12 cellular contexts compared by ENCODE assay signal in the genomic region with DNA sequence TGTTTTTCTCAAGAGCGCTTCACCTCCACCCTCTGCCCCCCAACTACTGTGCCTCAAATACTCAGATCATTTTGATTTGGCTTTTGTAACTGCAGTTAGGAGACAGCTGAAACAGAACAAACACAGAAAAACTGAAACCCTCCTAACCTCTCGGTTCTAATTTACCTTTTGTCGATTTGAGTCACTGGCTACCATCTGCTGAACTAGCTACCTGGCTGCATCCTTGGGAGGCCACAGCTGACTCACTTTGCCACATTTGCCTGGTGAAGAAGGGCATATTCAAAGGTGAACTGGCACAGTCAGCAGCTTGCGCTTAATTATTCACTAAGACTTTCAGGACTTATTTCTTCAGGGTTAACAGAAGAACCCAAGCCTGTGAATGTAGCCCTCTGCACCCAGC.
DNase-seq lines count a peak whose midpoint lies in the region; ATAC-seq lines count a peak whose summit lies in the region.
"Had no signal": no experiment of that assay in that cellular context is flagged by ENCODE, and none has a peak within 500 bp of the region (broad histone marks: within the 10 kb centered on the region; RNA-seq: fewer than 3 reads in every experiment).

No MANE protein-coding gene starts in this region.

- H3K36me3 Mint-ChIP-seq in activated naive CD4-positive, alpha-beta T cell treated with anti-CD3 and anti-CD28 coated beads, Interleukin-2, amount 50 U/mL, for 72 hours, result no peaks in the 10 kb centered on the region
- no peaks in the 10 kb centered on the region for H3K36me3 Mint-ChIP-seq in T-helper 2 cell treated with Interferon-gamma antibody and Interleukin-4, amounts not matched to agents 5 μg/mL and 100 μg/mL, for 36 hours (ENCODE audit: low read depth)
- no peaks in the 10 kb centered on the region for H3K36me3 Mint-ChIP-seq in stimulated activated memory B cell treated with anti-CD40 and anti-IgM and Interleukin-4, amounts not matched to agents 10 μg/mL and 1 μg/mL and 100 μg/mL, for 72 hours
- no peaks in the 10 kb centered on the region for H3K36me3 Mint-ChIP-seq in naive thymus-derived CD8-positive, alpha-beta T cell

- peaks cover 55% of the 10 kb centered on the region for H3K4me1 Mint-ChIP-seq in T-helper 2 cell treated with Interferon-gamma antibody and Interleukin-4, amounts not matched to agents 5 μg/mL and 100 μg/mL, for 36 hours (ENCODE audit: low read depth)
- peaks cover 16% of the 10 kb centered on the region for H3K4me1 Mint-ChIP-seq in stimulated activated memory B cell treated with anti-CD40 and anti-IgM and Interleukin-4, amounts not matched to agents 10 μg/mL and 1 μg/mL and 100 μg/mL, for 72 hours
- H3K4me1 Mint-ChIP-seq in naive thymus-derived CD8-positive, alpha-beta T cell, result peaks cover 3 to 19% (median 10%) of the 10 kb centered on the region in 4 donors

- ATAC-seq in activated naive CD4-positive, alpha-beta T cell treated with anti-CD3 and anti-CD28 coated beads, Interleukin-2, amount 50 U/mL, for 72 hours, result peak; percentile 75 to 93
- peak; percentile 69 for ATAC-seq in GM21529 (IDR thresholded peaks at IDR 0.05; ENCODE audit: unreplicated experiment)
- peak; percentile 16 for ATAC-seq in stimulated activated memory B cell treated with anti-CD40 and anti-IgM and Interleukin-4, amounts not matched to agents 10 μg/mL and 1 μg/mL and 100 μg/mL, for 72 hours
- ATAC-seq in naive thymus-derived CD8-positive, alpha-beta T cell, result no peak

- no peaks in the 10 kb centered on the region for H3K9me3 Mint-ChIP-seq in activated naive CD4-positive, alpha-beta T cell treated with anti-CD3 and anti-CD28 coated beads, Interleukin-2, amount 50 U/mL, for 72 hours
- H3K9me3 Mint-ChIP-seq in T-helper 2 cell treated with Interferon-gamma antibody and Interleukin-4, amounts not matched to agents 5 μg/mL and 100 μg/mL, for 36 hours, result no peaks in the 10 kb centered on the region
- H3K9me3 Mint-ChIP-seq in stimulated activated memory B cell treated with anti-CD40 and anti-IgM and Interleukin-4, amounts not matched to agents 10 μg/mL and 1 μg/mL and 100 μg/mL, for 72 hours, result no peaks in the 10 kb centered on the region
- H3K9me3 Mint-ChIP-seq in naive thymus-derived CD8-positive, alpha-beta T cell, result no peaks in the 10 kb centered on the region

- H3K27ac Mint-ChIP-seq in activated naive CD4-positive, alpha-beta T cell treated with anti-CD3 and anti-CD28 coated beads, Interleukin-2, amount 50 U/mL, for 72 hours, result peak overlapping the region in 1 of 2 donors; percentile 7
- H3K27ac Mint-ChIP-seq in T-helper 2 cell treated with Interferon-gamma antibody and Interleukin-4, amounts not matched to agents 5 μg/mL and 100 μg/mL, for 36 hours, result no peak overlapping the region
- H3K27ac Mint-ChIP-seq in stimulated activated memory B cell treated with anti-CD40 and anti-IgM and Interleukin-4, amounts not matched to agents 10 μg/mL and 1 μg/mL and 100 μg/mL, for 72 hours, result no peak overlapping the region
- H3K27ac Mint-ChIP-seq in naive thymus-derived CD8-positive, alpha-beta T cell, result no peak overlapping the region

- POLR2A ChIA-PET in naive thymus-derived CD8-positive, alpha-beta T cell (lab: Charles Lee), result no interaction called here

- peak in 1 of 2 donors; percentile 39 for DNase-seq in activated naive CD4-positive, alpha-beta T cell treated with anti-CD3 and anti-CD28 coated beads, Interleukin-2, amount 50 U/mL, for 72 hours (ENCODE audit: low spot score in 2 of 2)
- DNase-seq in activated naive CD4-positive, alpha-beta T cell (lab: John Stamatoyannopoulos, UW), result no peak
- peak; percentile 35 for DNase-seq in T-helper 2 cell treated with Interferon-gamma antibody and Interleukin-4, amounts not matched to agents 5 μg/mL and 100 μg/mL, for 36 hours (ENCODE audit: low spot score)
- DNase-seq in naive thymus-derived CD8-positive, alpha-beta T cell, result no peak
- DNase-seq in SHP77 treated with DMSO at 0.1 percent for 48 hours (lab: John Stamatoyannopoulos, UW) (no peak), superior temporal gyrus (ENCODE audit: extremely low spot score) (no peak)
- DNase-seq: KG1, midbrain, NCI-H1436 treated with DMSO at 0.1 percent for 48 hours, NCI-H524 treated with DMSO at 0.1 percent for 48 hours had no signal

- H3K4me3 Mint-ChIP-seq in T-helper 2 cell treated with Interferon-gamma antibody and Interleukin-4, amounts not matched to agents 5 μg/mL and 100 μg/mL, for 36 hours, result no peak overlapping the region
- H3K4me3 Mint-ChIP-seq in stimulated activated memory B cell treated with anti-CD40 and anti-IgM and Interleukin-4, amounts not matched to agents 10 μg/mL and 1 μg/mL and 100 μg/mL, for 72 hours, result no peak overlapping the region
- no peak overlapping the region for H3K4me3 Mint-ChIP-seq in naive thymus-derived CD8-positive, alpha-beta T cell

- H3K27me3 Mint-ChIP-seq in T-helper 2 cell treated with Interferon-gamma antibody and Interleukin-4, amounts not matched to agents 5 μg/mL and 100 μg/mL, for 36 hours (ENCODE audit: low read depth), result no peaks in the 10 kb centered on the region
- peaks cover 16% of the 10 kb centered on the region for H3K27me3 Mint-ChIP-seq in stimulated activated memory B cell treated with anti-CD40 and anti-IgM and Interleukin-4, amounts not matched to agents 10 μg/mL and 1 μg/mL and 100 μg/mL, for 72 hours
- H3K27me3 Mint-ChIP-seq in naive thymus-derived CD8-positive, alpha-beta T cell, result no peaks in the 10 kb centered on the region

Comparison
In these comparisons a context has a peak if more than half of its experiments do, and no peak if none do; other contexts are left out.
1. ATAC-seq: peak in activated naive CD4-positive, alpha-beta T cell treated with anti-CD3 and anti-CD28 coated beads, Interleukin-2, amount 50 U/mL, for 72 hours (2 of 2), GM21529 (single experiment) and stimulated activated memory B cell treated with anti-CD40 and anti-IgM and Interleukin-4, amounts not matched to agents 10 μg/mL and 1 μg/mL and 100 μg/mL, for 72 hours (single experiment); none in naive thymus-derived CD8-positive, alpha-beta T cell (0 of 2).